In genomic region chr7:106480161-106480579, GRCh38 we compare ENCODE assay signal across 1 cellular context.
TF ChIP-seq lines count a peak whose summit lies in the region.

No MANE protein-coding gene starts in this region.

TF ChIP-seq in GM12878, 131 proteins besides CTCF, POLR2A, EP300 and RAD21 (continued from another document and continues in another):
- TF ChIP-seq BCL3 (IDR thresholded peaks at IDR 0.05; ENCODE audit: borderline replicate concordance, insufficient read depth, low read depth, low read length, poor library complexity, severe bottlenecking) (no peak), CEBPB (IDR thresholded peaks at IDR 0.05; ENCODE audit: borderline replicate concordance in 1 of 2, low read depth in 2 of 2, low read length in 2 of 2) (no peak), HSF1 (IDR thresholded peaks at IDR 0.05; ENCODE audit: low read depth, low read length) (no peak), RELA (IDR thresholded peaks at IDR 0.05; ENCODE audit: borderline replicate concordance, partially characterized antibody) (no peak), BCL11A (IDR thresholded peaks at IDR 0.05; ENCODE audit: low read depth, low read length) (no peak), NR2C1 (IDR thresholded peaks at IDR 0.05) (no peak), ATF7 (IDR thresholded peaks at IDR 0.05; ENCODE audit: low read depth) (0 out of 2 replicates have a peak, but pooled peaks have one; percentile 15), SMAD1 (IDR thresholded peaks at IDR 0.05; ENCODE audit: low read depth, partially characterized antibody) (no peak), NKRF (conservative IDR thresholded peaks at IDR 0.05) (no peak), ELK1 (IDR thresholded peaks at IDR 0.05; ENCODE audit: low read depth, low read length) (no peak), IRF4 (IDR thresholded peaks at IDR 0.05; ENCODE audit: low read depth, low read length) (no peak), PKNOX1 (IDR thresholded peaks at IDR 0.05) (no peak), USF2 (IDR thresholded peaks at IDR 0.05; ENCODE audit: borderline replicate concordance, low read depth, low read length) (no peak), TCF7 (IDR thresholded peaks at IDR 0.05; ENCODE audit: borderline replicate concordance) (no peak), ZNF207 (IDR thresholded peaks at IDR 0.05; ENCODE audit: borderline replicate concordance) (no peak), YY1 (IDR thresholded peaks at IDR 0.05; ENCODE audit: low read depth, low read length) (no peak), STAT1 (conservative IDR thresholded peaks at IDR 0.05) (no peak), KAT2A (conservative IDR thresholded peaks at IDR 0.05; ENCODE audit: control insufficient read depth, low read depth, low read length) (no peak), KLF5 (IDR thresholded peaks at IDR 0.05; ENCODE audit: partially characterized antibody) (no peak), ZBED1 (IDR thresholded peaks at IDR 0.05; ENCODE audit: borderline replicate concordance) (peak; percentile 29; the same call in 1 of the 2 replicates), ZNF384 (IDR thresholded peaks at IDR 0.05; ENCODE audit: borderline replicate concordance, low read depth, low read length) (no peak), LARP7 (IDR thresholded peaks at IDR 0.05) (no peak), BCLAF1 (IDR thresholded peaks at IDR 0.05) (no peak), POLR2AphosphoS5 (IDR thresholded peaks at IDR 0.05; ENCODE audit: low read length) (no peak), BHLHE40 (IDR thresholded peaks at IDR 0.05; ENCODE audit: borderline replicate concordance in 1 of 2, low read depth in 2 of 2, low read length in 1 of 2) (0 out of 4 replicates have a peak, but pooled peaks of 1 of the 2 experiments have one; percentile 18), FOXM1 (IDR thresholded peaks at IDR 0.05; ENCODE audit: low read depth, low read length) (no peak), ZNF687 (IDR thresholded peaks at IDR 0.05) (no peak), ZNF274 (IDR thresholded peaks at IDR 0.05; ENCODE audit: insufficient read depth, insufficient read length) (no peak), EED (IDR thresholded peaks at IDR 0.05; ENCODE audit: low read depth) (no peak), RUNX3 (IDR thresholded peaks at IDR 0.05; ENCODE audit: low read length) (peak; percentile 66), POLR2AphosphoS2 (IDR thresholded peaks at IDR 0.05; ENCODE audit: low read depth, low read length) (no peak), SMARCA5 (IDR thresholded peaks at IDR 0.05) (no peak), CEBPZ (IDR thresholded peaks at IDR 0.05; ENCODE audit: low read depth, low read length) (no peak), ZNF622 (IDR thresholded peaks at IDR 0.05) (no peak), MTA3 (IDR thresholded peaks at IDR 0.05; ENCODE audit: borderline replicate concordance, low read length) (no peak), IRF5 (IDR thresholded peaks at IDR 0.05; ENCODE audit: borderline replicate concordance) (no peak), SREBF2 (IDR thresholded peaks at IDR 0.05; ENCODE audit: low read length) (no peak)
